ENCODE assay signal across 29 cellular contexts in the genomic region with DNA sequence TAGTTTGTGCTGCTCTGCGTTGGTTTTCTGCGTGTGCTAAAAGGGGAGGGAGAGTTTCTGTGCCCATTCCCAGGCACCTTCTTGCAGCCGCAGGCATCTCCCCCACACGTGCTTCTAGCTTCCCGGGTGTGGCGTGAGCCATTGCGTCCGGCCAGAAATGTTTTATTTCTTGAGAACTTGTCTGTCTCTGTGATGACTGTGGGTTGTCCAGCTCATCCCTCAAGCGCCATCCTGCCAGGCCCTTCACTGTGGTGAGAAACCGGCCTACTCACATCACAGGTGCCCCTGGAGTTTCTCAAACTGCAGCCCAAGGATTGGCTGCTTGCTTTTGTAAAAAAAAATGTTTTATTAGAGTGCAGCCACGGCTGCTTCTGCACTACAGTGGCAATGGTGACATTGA. TPM values are rescaled to one million over a fixed set of nuclear protein-coding genes. Genes with fewer than 3 reads are reported as not detected.
DNase-seq lines count a peak whose midpoint lies in the region; FAIRE-seq and TF ChIP-seq lines count a peak whose summit lies in the region.
"Had no signal": no experiment of that assay in that cellular context is flagged by ENCODE, and none has a peak within 500 bp of the region (broad histone marks: within the 10 kb centered on the region; RNA-seq: fewer than 3 reads in every experiment).

No MANE protein-coding gene starts in this region.

- H3K9me3 ChIP-seq in endodermal cell (ENCODE audit: control insufficient read depth, low read length) (peaks cover 19% of the 10 kb centered on the region), stomach (no peaks in the 10 kb centered on the region), small intestine (ENCODE audit: control insufficient read depth, low read depth) (no peaks in the 10 kb centered on the region)
- H3K9me3 ChIP-seq: BE2C, SJCRH30 had no signal

- H3K36me3 Mint-ChIP-seq in CD14-positive monocyte, result peaks cover 56 to 87% of the 10 kb centered on the region in 2 donors
- H3K36me3 Mint-ChIP-seq in endodermal cell (ENCODE audit: low read depth), result peaks cover 61% of the 10 kb centered on the region
- H3K36me3 Mint-ChIP-seq in nephron progenitor cell (ENCODE audit: low read depth), result peaks cover 65% of the 10 kb centered on the region

- no peak for FAIRE-seq in small intestine (lab: Jason Lieb, UNC)
- FAIRE-seq: GM12878 had no signal

- H3K36me3 ChIP-seq in endodermal cell (ENCODE audit: control insufficient read depth, insufficient read depth, low read length), result peaks cover 55% of the 10 kb centered on the region
- H3K36me3 ChIP-seq in stomach, result peaks cover 60 to 75% (median 71%) of the 10 kb centered on the region in 4 donors
- H3K36me3 ChIP-seq in small intestine (ENCODE audit: control insufficient read depth in 2 of 2, insufficient read depth in 2 of 2, low read length in 2 of 2), result peaks cover 19 to 29% of the 10 kb centered on the region in 2 donors

- TF ChIP-seq POLR2A in stomach (IDR thresholded peaks at IDR 0.05), result no peak

- no peaks in the 10 kb centered on the region for H3K4me1 ChIP-seq in endodermal cell (ENCODE audit: control insufficient read depth, insufficient read depth, low read length)
- peaks cover 15 to 32% (median 20%) of the 10 kb centered on the region in 4 donors for H3K4me1 ChIP-seq in stomach
- H3K4me1 ChIP-seq in small intestine (ENCODE audit: control insufficient read depth in 2 of 2, insufficient read depth in 1 of 2, low read depth in 1 of 2, low read length in 1 of 2), result no peaks in the 10 kb centered on the region
- H3K4me1 ChIP-seq: BE2C, SJCRH30 had no signal

- H3K27me3 Mint-ChIP-seq in CD14-positive monocyte (ENCODE audit: low read depth in 3 of 3), result no peaks in the 10 kb centered on the region
- H3K27me3 Mint-ChIP-seq in endodermal cell (ENCODE audit: insufficient read depth), result no peaks in the 10 kb centered on the region
- H3K27me3 Mint-ChIP-seq in nephron progenitor cell (ENCODE audit: low read depth, poor library complexity), result no peaks in the 10 kb centered on the region

- H3K4me1 Mint-ChIP-seq in CD14-positive monocyte (peaks cover 5% of the 10 kb centered on the region), endodermal cell (no peaks in the 10 kb centered on the region), nephron progenitor cell (peaks cover 9% of the 10 kb centered on the region)

- TF ChIP-seq EP300 in stomach (IDR thresholded peaks at IDR 0.05), result no peak

- no peak overlapping the region for H3K27ac ChIP-seq in endodermal cell (ENCODE audit: low read depth, low read length)
- H3K27ac ChIP-seq in stomach, result no peak overlapping the region
- no peak overlapping the region for H3K27ac ChIP-seq in small intestine (ENCODE audit: low read depth in 1 of 2, low read length in 1 of 2)
- H3K27ac ChIP-seq: GM23248, PC-9, SJCRH30 had no signal

- DNase-seq in CD14-positive monocyte (ENCODE audit: low spot score) (peak; percentile 30), endodermal cell (peak; percentile 24), nephron progenitor cell (no peak), stomach (peak; percentile 22), small intestine (no peak), NCI-H1930 (lab: John Stamatoyannopoulos, UW) (no peak)
- DNase-seq in activated CD4-positive, alpha-beta T cell treated with anti-CD3 and anti-CD28 coated beads, Interleukin-2, amount 50 U/mL, for 48 hours, result no peak
- DNase-seq: 8988T, ACHN, BE2C, DMS79, EL, GDM1, GM23248, KBM-7, MV-4-11, NCI-H1105 treated with DMSO at 0.1 percent for 48 hours, NCI-H146, NCI-H2029, NCI-H446 treated with DMSO at 0.1 percent for 48 hours, NCI-H526, PC-9, SJCRH30 had no signal

- H3K9me3 Mint-ChIP-seq in CD14-positive monocyte, result peaks cover 0 to 7% (median 4%) of the 10 kb centered on the region in 7 donors
- peaks cover 25% of the 10 kb centered on the region for H3K9me3 Mint-ChIP-seq in endodermal cell
- peaks cover 26% of the 10 kb centered on the region for H3K9me3 Mint-ChIP-seq in nephron progenitor cell

- intact Hi-C loops in CD14-positive monocyte (cut with micrococcal nuclease), result no loop called here
- intact Hi-C loops in stomach (cut with DNase I; ENCODE audit: low total_unique reads), result no loop called here

- WGBS in endodermal cell (ENCODE audit: insufficient coverage in 1 of 2, insufficient read length in 1 of 2), 2 experiments, result 95 to 98% methylated on average over 7 to 11 of the region's 11 CpGs
- 81 to 86% (median 83%) methylated on average over 11 of the region's 11 CpGs for WGBS in stomach, 5 donors
- WGBS in small intestine, 3 donors, result 83 to 89% (median 86%) methylated on average over 11 of the region's 11 CpGs

- TF ChIP-seq CTCF in CD14-positive monocyte (IDR thresholded peaks at IDR 0.05) (no peak), endodermal cell (conservative IDR thresholded peaks at IDR 0.05) (no peak), nephron progenitor cell (IDR thresholded peaks at IDR 0.05) (no peak), stomach (IDR thresholded peaks at IDR 0.05) (no peak)

- H3K4me3 Mint-ChIP-seq in CD14-positive monocyte (no peak overlapping the region), endodermal cell (no peak overlapping the region), nephron progenitor cell (no peak overlapping the region)

- H3K27me3 ChIP-seq in endodermal cell (ENCODE audit: control insufficient read depth, insufficient read depth, low read length, poor library complexity, severe bottlenecking) (no peaks in the 10 kb centered on the region), stomach (no peaks in the 10 kb centered on the region), small intestine (ENCODE audit: control insufficient read depth in 2 of 2, insufficient read depth in 2 of 2, low read length in 2 of 2) (no peaks in the 10 kb centered on the region)
- H3K27me3 ChIP-seq: BE2C, SJCRH30 had no signal

- H3K4me3 ChIP-seq in endodermal cell (ENCODE audit: low read length) (no peak overlapping the region), stomach (no peak overlapping the region), small intestine (ENCODE audit: low read depth in 1 of 2, low read length in 2 of 2) (no peak overlapping the region)
- H3K4me3 ChIP-seq: GM12878, GM23248, PC-9, SJCRH30 had no signal

- H3K9ac ChIP-seq in endodermal cell (ENCODE audit: extremely low read depth, low read length, poor library complexity, severe bottlenecking), result no peak overlapping the region
- H3K9ac ChIP-seq: GM23248 had no signal

- peak overlapping the region in 1 of 7 donors; percentile 9 for H3K27ac Mint-ChIP-seq in CD14-positive monocyte
- no peak overlapping the region for H3K27ac Mint-ChIP-seq in endodermal cell
- peak overlapping the region; percentile 37 for H3K27ac Mint-ChIP-seq in nephron progenitor cell

RNA-seq across cellular contexts. Expression of gene EPN1, which starts 24.2 kb away (rescaled TPM):
- 10 to 100 TPM; 18.7 to 19.2 TPM for polyA plus RNA-seq in CD14-positive monocyte
- 100 to 1,000 TPM; 148 to 149 TPM for total RNA-seq in endodermal cell
- 79.8 TPM for polyA plus RNA-seq in endodermal cell (2013, experiment 1 of 2)
- 73.0 TPM for polyA plus RNA-seq in endodermal cell (2013, experiment 2 of 2)
- 100 to 1,000 TPM in 3 of 5 donors, 10 to 100 TPM in 2; 17.8 to 363 (median 184) TPM for total RNA-seq in stomach
- 100 to 1,000 TPM in 2 of 3 donors, 10 to 100 TPM in 1; 74.6 to 213 (median 183) TPM for polyA plus RNA-seq in stomach
- 100 to 1,000 TPM; 161 to 193 (median 175) TPM for polyA plus RNA-seq in small intestine

RNA-seq across cellular contexts. Expression of gene NLRP9, which starts 39.0 kb away (rescaled TPM):
- not detected for polyA plus RNA-seq in CD14-positive monocyte
- total RNA-seq in endodermal cell, result not detected
- polyA plus RNA-seq in endodermal cell (2013, experiment 1 of 2), result not detected
- not detected for polyA plus RNA-seq in endodermal cell (2013, experiment 2 of 2)
- total RNA-seq in stomach, result not detected
- polyA plus RNA-seq in stomach, result not detected
- polyA plus RNA-seq in small intestine, result under 1 TPM in 1 of 3 donors, not detected in 2; 0.01 TPM
- total RNA-seq: GM12878, GM23248, H7, LHCN-M2, MCF 10A, PC-9, Right ventricle myocardium inferior, RPMI7951 had no signal
- polyA plus RNA-seq: GM12878, GM23248 had no signal

RNA-seq across cellular contexts. Expression of gene U2AF2, which starts 44.4 kb away (rescaled TPM):
- polyA plus RNA-seq in CD14-positive monocyte, result 1 to 10 TPM; 5.3 to 5.4 TPM
- total RNA-seq in endodermal cell, result 100 to 1,000 TPM; 264 to 293 TPM
- polyA plus RNA-seq in endodermal cell (2013, experiment 1 of 2), result 180 TPM
- polyA plus RNA-seq in endodermal cell (2013, experiment 2 of 2), result 161 TPM
- 100 to 1,000 TPM in 4 of 5 donors, 10 to 100 TPM in 1; 70.5 to 463 (median 183) TPM for total RNA-seq in stomach
- polyA plus RNA-seq in stomach, result 10 to 100 TPM; 53.2 to 91.4 (median 62.2) TPM
- polyA plus RNA-seq in small intestine, result 100 to 1,000 TPM in 1 of 3 donors, 10 to 100 TPM in 2; 74.0 to 142 (median 89.2) TPM

RNA-seq across cellular contexts. Expression of gene CCDC106, which starts 51.2 kb away (rescaled TPM):
- 1 to 10 TPM in 1 of 2 donors, under 1 TPM in 1; 0.74 to 1.2 TPM for polyA plus RNA-seq in CD14-positive monocyte
- 10 to 100 TPM; 18.0 to 24.9 TPM for total RNA-seq in endodermal cell
- 16.2 TPM for polyA plus RNA-seq in endodermal cell (2013, experiment 1 of 2)
- polyA plus RNA-seq in endodermal cell (2013, experiment 2 of 2), result 14.6 TPM
- total RNA-seq in stomach, result 10 to 100 TPM in 3 of 5 donors, 1 to 10 TPM in 2; 3.5 to 25.5 (median 13.4) TPM
- polyA plus RNA-seq in stomach, result 10 to 100 TPM; 12.0 to 19.4 (median 14.1) TPM
- 1 to 10 TPM; 2.5 to 6.5 (median 4.6) TPM for polyA plus RNA-seq in small intestine

RNA-seq across cellular contexts. Expression of gene ZNF581, which starts 55.8 kb away (rescaled TPM):
- polyA plus RNA-seq in CD14-positive monocyte (10 to 100 TPM; 29.4 to 31.6 TPM), stomach (10 to 100 TPM; 14.9 to 27.8 (median 21.2) TPM), small intestine (10 to 100 TPM; 15.9 to 29.2 (median 17.7) TPM)
- total RNA-seq in endodermal cell (10 to 100 TPM; 47.2 to 48.7 TPM), stomach (10 to 100 TPM in 1 of 5 donors, 1 to 10 TPM in 4; 2.2 to 14.5 (median 5.3) TPM)
- polyA plus RNA-seq in endodermal cell (2013, experiment 1 of 2), result 41.7 TPM
- 38.5 TPM for polyA plus RNA-seq in endodermal cell (2013, experiment 2 of 2)

Comparison
In these comparisons a context has a peak if more than half of its experiments do, and no peak if none do; other contexts are left out.
1. DNase-seq: peak in CD14-positive monocyte (single experiment), endodermal cell (single experiment) and stomach (single experiment); none in nephron progenitor cell (single experiment), small intestine (single experiment), NCI-H1930 (0 of 2) and activated CD4-positive, alpha-beta T cell treated with anti-CD3 and anti-CD28 coated beads, Interleukin-2, amount 50 U/mL, for 48 hours (0 of 2).
2. RNA of gene U2AF2, which starts 44.4 kb away (polyA plus RNA-seq): 74.0 to 142 TPM in small intestine and 53.2 to 91.4 TPM in stomach; 5.3 to 5.4 TPM in CD14-positive monocyte; every median in the first group is over 4 times any median in the second.